In genomic region chr13:33976965-33977364, GRCh38 we compare ENCODE assay signal across 23 cellular contexts.
"Had no signal": no experiment of that assay in that cellular context is flagged by ENCODE, and none has a peak within 500 bp of the region (broad histone marks: within the 10 kb centered on the region; RNA-seq: fewer than 3 reads in every experiment).

No MANE protein-coding gene starts in this region.

- ATAC-seq: Panc1 had no signal

- H3K27me3 ChIP-seq: MG63 had no signal

- FAIRE-seq: HTR-8/SVneo had no signal

- H3K9ac ChIP-seq: SK-N-SH had no signal

- DNase-seq: Karpas-422, KG1, MG63, NCI-H1092, NCI-H1105 treated with DMSO at 0.1 percent for 48 hours, NCI-H1417 treated with DMSO at 0.1 percent for 48 hours, NCI-H146, NCI-H1694 treated with DMSO at 0.1 percent for 48 hours, NCI-H1930, NCI-H2081, NCI-H2107, NCI-H226, NCI-H446, NCI-H510A, NCI-H524 treated with DMSO at 0.1 percent for 48 hours, NCI-H69, NCI-H774, SHP77, SK-N-SH, SW 1271 had no signal

- H3K36me3 ChIP-seq: MG63 had no signal

- H3K27ac ChIP-seq: RWPE1 had no signal

- H3K4me2 ChIP-seq: SK-N-SH had no signal

- H3K9me3 ChIP-seq: MG63, SK-N-SH had no signal

- H3K4me3 ChIP-seq: MG63 had no signal
